In genomic region chr9:38207247-38207778, GRCh38 we compare ENCODE assay signal across 15 cellular contexts.
DNase-seq lines count a peak whose midpoint lies in the region; ATAC-seq, FAIRE-seq and TF ChIP-seq lines count a peak whose summit lies in the region.
"Had no signal": no experiment of that assay in that cellular context is flagged by ENCODE, and none has a peak within 500 bp of the region (broad histone marks: within the 10 kb centered on the region; RNA-seq: fewer than 3 reads in every experiment).

No MANE protein-coding gene starts in this region.

- no peak overlapping the region for H3K4me2 ChIP-seq in HepG2 (ENCODE audit: low read depth, low read length)
- H3K4me2 ChIP-seq: A549 had no signal

- TF ChIP-seq CTCF in body of pancreas (IDR thresholded peaks at IDR 0.05): no peak
- TF ChIP-seq CTCF in HepG2 (CRISPR knock-in tag; IDR thresholded peaks at IDR 0.05): no peak
- no peak for TF ChIP-seq CTCF in A673 (conservative IDR thresholded peaks at IDR 0.05; ENCODE audit: low read depth, low read length)

- H3K9ac ChIP-seq in HepG2 (ENCODE audit: insufficient read depth, low read depth, low read length): no peak overlapping the region

- H3K79me2 ChIP-seq in HepG2 (ENCODE audit: insufficient read depth, low read length): no peaks in the 10 kb centered on the region

- H3K27ac ChIP-seq in body of pancreas (peak overlapping the region in 3 of 4 donors; percentile 43 to 58 (median 50)), HepG2 (ENCODE audit: extremely low read length, insufficient read depth, low read length) (no peak overlapping the region), A673 (ENCODE audit: low read depth, low read length, poor library complexity, severe bottlenecking) (no peak overlapping the region)
- H3K27ac ChIP-seq: A549 had no signal

- TF ChIP-seq POLR2A in body of pancreas (IDR thresholded peaks at IDR 0.05) (no peak), HepG2 (IDR thresholded peaks at IDR 0.05; ENCODE audit: insufficient read depth in 1 of 2, low read depth in 2 of 2, low read length in 2 of 2) (no peak)

- ATAC-seq in body of pancreas: no peak
- no peak for ATAC-seq in HepG2
- ATAC-seq: A549 had no signal

- peak; percentile 11 for DNase-seq in LHCN-M2 (ENCODE audit: low read depth)
- no peak for DNase-seq in body of pancreas
- DNase-seq in HepG2 (ENCODE audit: low spot score): no peak
- DNase-seq in ureter (ENCODE audit: low spot score): peak; percentile 9
- no peak for DNase-seq in A673 (ENCODE audit: low spot score)
- no peak for DNase-seq in activated T-cell treated with anti-CD3 and anti-CD28 coated beads, Interleukin-2, amount 50 U/mL, for 48 hours
- DNase-seq in anterior cingulate cortex (lab: John Stamatoyannopoulos, UW): no peak
- DNase-seq: Caco-2; CD8-positive, alpha-beta memory T cell; DND-41; GDM1 had no signal

- no peak for TF ChIP-seq RAD21 in HepG2 (CRISPR knock-in tag; IDR thresholded peaks at IDR 0.05)

- no TSS peak for BruUV-seq in HepG2 (replicated peaks; lab: Mats Ljungman, UMichigan)
- BruUV-seq in A673 (replicated peaks; lab: Mats Ljungman, UMichigan): no TSS peak

- 62 to 67% methylated on average over 3 of the region's 3 CpGs for whole genome bisulfite sequencing in body of pancreas, 2 donors
- WGBS in HepG2 (ENCODE audit: low lambda C conversion rate): 73% methylated on average over 2 of the region's 3 CpGs

- CTCF ChIA-PET in HepG2 (lab: Yijun Ruan, JAX; ENCODE audit: low intra/inter-chr PET ratio, low total read pairs) (no interaction called here), A673 (lab: Charles Lee) (no interaction called here)

- H4K20me1 ChIP-seq in HepG2 (ENCODE audit: insufficient read depth, low read length): no peaks in the 10 kb centered on the region

- no peak overlapping the region for H2AFZ ChIP-seq in HepG2 (ENCODE audit: low read length)

- intact Hi-C loops in body of pancreas (cut with DNase I) (no loop called here), HepG2 (cut with micrococcal nuclease; ENCODE audit: unreplicated experiment) (no loop called here), A673 (cut with micrococcal nuclease; ENCODE audit: unreplicated experiment) (no loop called here)

- H3K27me3 ChIP-seq in body of pancreas (no peaks in the 10 kb centered on the region), HepG2 (ENCODE audit: control insufficient read depth in 1 of 2, insufficient read depth in 2 of 2, low read length in 2 of 2) (peaks cover 0 to 4% of the 10 kb centered on the region in 2 experiments; a peak in 2 of 5 replicates), A673 (replicated peaks; ENCODE audit: insufficient read depth, low read depth, low read length, poor library complexity) (no peaks in the 10 kb centered on the region)

- H3K9me3 ChIP-seq in body of pancreas (peaks cover 0 to 6% (median 0%) of the 10 kb centered on the region in 3 donors), HepG2 (ENCODE audit: low read length) (peaks cover 5% of the 10 kb centered on the region; the same call in 1 of the 2 replicates), A673 (ENCODE audit: low read depth, low read length, poor library complexity, severe bottlenecking) (no peaks in the 10 kb centered on the region)
- H3K9me3 ChIP-seq: Caco-2, HAP-1 had no signal

- no peak overlapping the region for H3K4me3 ChIP-seq in body of pancreas
- H3K4me3 ChIP-seq in HepG2 (replicated peaks in 1 of 3; ENCODE audit: insufficient read depth in 1 of 3, low read depth in 2 of 3, low read length in 3 of 3): no peak overlapping the region
- H3K4me3 ChIP-seq in A673 (ENCODE audit: low read depth, low read length, poor library complexity, severe bottlenecking): no peak overlapping the region
- H3K4me3 ChIP-seq: A549, HAP-1 had no signal

- POLR2A ChIA-PET in HepG2 (lab: Yijun Ruan, JAX): no interaction called here
- POLR2A ChIA-PET in A673 (lab: Charles Lee; ENCODE audit: low non-redundant PET): no interaction called here

- H3K4me1 ChIP-seq in body of pancreas (peaks cover 11% of the 10 kb centered on the region), HepG2 (ENCODE audit: insufficient read depth, low read length) (no peaks in the 10 kb centered on the region), A673 (ENCODE audit: insufficient read depth, low read length, poor library complexity, severe bottlenecking) (no peaks in the 10 kb centered on the region)

- no peak for FAIRE-seq in HepG2 (lab: Jason Lieb, UNC)
- FAIRE-seq: A549, GM12892, H1 had no signal

- H3K36me3 ChIP-seq in body of pancreas (replicated peaks in 1 of 2; ENCODE audit: insufficient read depth in 1 of 2, low read depth in 2 of 2) (no peaks in the 10 kb centered on the region), HepG2 (replicated peaks in 1 of 2; ENCODE audit: control insufficient read depth in 1 of 2, insufficient read depth in 2 of 2, low read length in 2 of 2) (no peaks in the 10 kb centered on the region), A673 (ENCODE audit: insufficient read depth, low read length, poor library complexity, severe bottlenecking) (no peaks in the 10 kb centered on the region)
- H3K36me3 ChIP-seq: HAP-1 had no signal

- TF ChIP-seq EP300 in HepG2 (IDR thresholded peaks at IDR 0.05; ENCODE audit: low read depth in 2 of 2, low read length in 2 of 2): no peak
- TF ChIP-seq EP300 in HepG2 (CRISPR knock-in tag; IDR thresholded peaks at IDR 0.05; ENCODE audit: borderline replicate concordance): no peak

- in situ Hi-C loops in HepG2 (cut with HindIII; ENCODE audit: extremely low pct_ligation_motif_present, low pct_unique_long_range_greater_than_20kb): no loop called here

TF ChIP-seq in HepG2, 621 proteins besides CTCF, POLR2A, EP300 and RAD21:
- TF ChIP-seq HNF4G (IDR thresholded peaks at IDR 0.05; ENCODE audit: borderline replicate concordance, low read depth, low read length) (no peak), HNF4G (CRISPR knock-in tag; IDR thresholded peaks at IDR 0.05; ENCODE audit: borderline replicate concordance, low read depth) (no peak), ZNF331 (CRISPR knock-in tag; IDR thresholded peaks at IDR 0.05) (peak; percentile 98)

Comparison
In these comparisons a context has a peak if more than half of its experiments do, and no peak if none do; other contexts are left out.
1. DNase-seq: peak in LHCN-M2 (single experiment) and ureter (single experiment); none in body of pancreas (0 of 4), HepG2 (single experiment), A673 (single experiment), activated T-cell treated with anti-CD3 and anti-CD28 coated beads, Interleukin-2, amount 50 U/mL, for 48 hours (0 of 2) and anterior cingulate cortex (0 of 58).
2. H3K27ac ChIP-seq: peak in body of pancreas (3 of 4); none in HepG2 (single experiment) and A673 (single experiment).